ENCODE assay signal across 11 cellular contexts in genomic region chrX:11426712-11427081, GRCh38.
DNase-seq lines count a peak whose midpoint lies in the region; ATAC-seq and TF ChIP-seq lines count a peak whose summit lies in the region.
"Had no signal": no experiment of that assay in that cellular context is flagged by ENCODE, and none has a peak within 500 bp of the region (broad histone marks: within the 10 kb centered on the region; RNA-seq: fewer than 3 reads in every experiment).

No MANE protein-coding gene starts in this region.

- peaks cover 13% of the 10 kb centered on the region for H3K4me1 Mint-ChIP-seq in nephron progenitor cell
- no peaks in the 10 kb centered on the region for H3K4me1 Mint-ChIP-seq in activated CD4-positive, alpha-beta T cell treated with anti-CD3 and anti-CD28 coated beads, Interleukin-2, amount 10 ng/mL, durations not matched to agents 7 days and 5 days

- H3K36me3 ChIP-seq in left ventricle myocardium inferior (no peaks in the 10 kb centered on the region), esophagus muscularis mucosa (no peaks in the 10 kb centered on the region), upper lobe of left lung (no peaks in the 10 kb centered on the region)

- peak overlapping the region; percentile 67 for H3K4me3 Mint-ChIP-seq in nephron progenitor cell
- no peak overlapping the region for H3K4me3 Mint-ChIP-seq in activated CD4-positive, alpha-beta T cell treated with anti-CD3 and anti-CD28 coated beads, Interleukin-2, amount 10 ng/mL, durations not matched to agents 7 days and 5 days

- H3K9me3 Mint-ChIP-seq in nephron progenitor cell, result peaks cover 33% of the 10 kb centered on the region
- no peaks in the 10 kb centered on the region for H3K9me3 Mint-ChIP-seq in activated CD4-positive, alpha-beta T cell treated with anti-CD3 and anti-CD28 coated beads, Interleukin-2, amount 10 ng/mL, durations not matched to agents 7 days and 5 days

- TF ChIP-seq CTCF in left ventricle myocardium inferior (IDR thresholded peaks at IDR 0.05; ENCODE audit: borderline replicate concordance), result no peak
- TF ChIP-seq CTCF in esophagus muscularis mucosa (IDR thresholded peaks at IDR 0.05), result no peak
- TF ChIP-seq CTCF in nephron progenitor cell (IDR thresholded peaks at IDR 0.05), result no peak
- TF ChIP-seq CTCF in upper lobe of left lung (IDR thresholded peaks at IDR 0.05), result no peak

- intact Hi-C loops in left ventricle myocardium inferior (cut with micrococcal nuclease), result no loop called here
- intact Hi-C loops in left ventricle myocardium superior (cut with micrococcal nuclease), result no loop called here
- intact Hi-C loops in esophagus muscularis mucosa (cut with DNase I), result no loop called here

- H3K27ac ChIP-seq in left ventricle myocardium inferior (replicated peaks) (peak overlapping the region; percentile 69), esophagus muscularis mucosa (replicated peaks in 1 of 4) (peak overlapping the region; percentile 81 to 86 (median 84)), upper lobe of left lung (peak overlapping the region; percentile 57 to 77 (median 62))
- H3K27ac ChIP-seq: A549 had no signal

- H3K4me3 ChIP-seq in left ventricle myocardium inferior (peak overlapping the region; percentile 65), esophagus muscularis mucosa (peak overlapping the region; percentile 58 to 70 (median 63)), upper lobe of left lung (peak overlapping the region in 3 of 4 donors; percentile 33 to 49 (median 48))
- H3K4me3 ChIP-seq: A549 had no signal

- H3K4me1 ChIP-seq in left ventricle myocardium inferior (no peaks in the 10 kb centered on the region), esophagus muscularis mucosa (peaks cover 5 to 64% (median 41%) of the 10 kb centered on the region in 4 donors), upper lobe of left lung (no peaks in the 10 kb centered on the region)
- H3K4me1 ChIP-seq: A549 had no signal

- peaks cover 49% of the 10 kb centered on the region for H3K27me3 Mint-ChIP-seq in nephron progenitor cell (ENCODE audit: low read depth, poor library complexity)
- peaks cover 9% of the 10 kb centered on the region for H3K27me3 Mint-ChIP-seq in activated CD4-positive, alpha-beta T cell treated with anti-CD3 and anti-CD28 coated beads, Interleukin-2, amount 10 ng/mL, durations not matched to agents 7 days and 5 days

- CTCF ChIA-PET in activated CD4-positive, alpha-beta T cell treated with anti-CD3 and anti-CD28 coated beads, Interleukin-2, amount 10 ng/mL, durations not matched to agents 7 days and 5 days (lab: Charles Lee), result no interaction called here

- H3K36me3 Mint-ChIP-seq in nephron progenitor cell (ENCODE audit: low read depth), result peaks cover 4% of the 10 kb centered on the region
- no peaks in the 10 kb centered on the region for H3K36me3 Mint-ChIP-seq in activated CD4-positive, alpha-beta T cell treated with anti-CD3 and anti-CD28 coated beads, Interleukin-2, amount 10 ng/mL, durations not matched to agents 7 days and 5 days (ENCODE audit: low read depth)

- TF ChIP-seq EP300 in esophagus muscularis mucosa (IDR thresholded peaks at IDR 0.05) (no peak), upper lobe of left lung (IDR thresholded peaks at IDR 0.05) (no peak)

- TF ChIP-seq POLR2A in esophagus muscularis mucosa (IDR thresholded peaks at IDR 0.05; ENCODE audit: low read depth), result no peak
- TF ChIP-seq POLR2A in upper lobe of left lung (IDR thresholded peaks at IDR 0.05), result no peak

- POLR2A ChIA-PET in activated CD4-positive, alpha-beta T cell treated with anti-CD3 and anti-CD28 coated beads, Interleukin-2, amount 10 ng/mL, durations not matched to agents 7 days and 5 days (lab: Charles Lee), result no interaction called here

- no peak overlapping the region for H3K27ac Mint-ChIP-seq in nephron progenitor cell
- no peak overlapping the region for H3K27ac Mint-ChIP-seq in activated CD4-positive, alpha-beta T cell treated with anti-CD3 and anti-CD28 coated beads, Interleukin-2, amount 10 ng/mL, durations not matched to agents 7 days and 5 days

- H3K9me3 ChIP-seq in left ventricle myocardium inferior (replicated peaks) (no peaks in the 10 kb centered on the region), esophagus muscularis mucosa (no peaks in the 10 kb centered on the region), upper lobe of left lung (no peaks in the 10 kb centered on the region)
- H3K9me3 ChIP-seq: A549 had no signal

- ATAC-seq in left ventricle myocardium superior (no peak), upper lobe of left lung (ENCODE audit: low FRiP score in 2 of 2) (no peak)

- 56% methylated on average over 6 of the region's 6 CpGs for WGBS in esophagus muscularis mucosa
- whole genome bisulfite sequencing in upper lobe of left lung, 2 donors, result 43 to 48% methylated on average over 3 to 6 of the region's 6 CpGs

- DNase-seq in left ventricle myocardium inferior (no peak), left ventricle myocardium superior (no peak), esophagus muscularis mucosa (ENCODE audit: extremely low spot score) (no peak), nephron progenitor cell (no peak), upper lobe of left lung (no peak), NCI-H2171 treated with DMSO at 0.1 percent for 48 hours (lab: John Stamatoyannopoulos, UW) (no peak), RKO (ENCODE audit: low spot score) (no peak)
- DNase-seq in activated CD4-positive, alpha-beta T cell treated with anti-CD3 and anti-CD28 coated beads, Interleukin-2, amount 10 ng/mL, durations not matched to agents 7 days and 5 days, result no peak
- DNase-seq: foreskin melanocyte, T-helper 9 cell had no signal

- H3K27me3 ChIP-seq in left ventricle myocardium inferior (ENCODE audit: low read depth), result peaks cover 6% of the 10 kb centered on the region
- H3K27me3 ChIP-seq in esophagus muscularis mucosa, result no peaks in the 10 kb centered on the region
- no peaks in the 10 kb centered on the region for H3K27me3 ChIP-seq in upper lobe of left lung
